Comparison of ENCODE assay signal across 24 cellular contexts in the genomic region with DNA sequence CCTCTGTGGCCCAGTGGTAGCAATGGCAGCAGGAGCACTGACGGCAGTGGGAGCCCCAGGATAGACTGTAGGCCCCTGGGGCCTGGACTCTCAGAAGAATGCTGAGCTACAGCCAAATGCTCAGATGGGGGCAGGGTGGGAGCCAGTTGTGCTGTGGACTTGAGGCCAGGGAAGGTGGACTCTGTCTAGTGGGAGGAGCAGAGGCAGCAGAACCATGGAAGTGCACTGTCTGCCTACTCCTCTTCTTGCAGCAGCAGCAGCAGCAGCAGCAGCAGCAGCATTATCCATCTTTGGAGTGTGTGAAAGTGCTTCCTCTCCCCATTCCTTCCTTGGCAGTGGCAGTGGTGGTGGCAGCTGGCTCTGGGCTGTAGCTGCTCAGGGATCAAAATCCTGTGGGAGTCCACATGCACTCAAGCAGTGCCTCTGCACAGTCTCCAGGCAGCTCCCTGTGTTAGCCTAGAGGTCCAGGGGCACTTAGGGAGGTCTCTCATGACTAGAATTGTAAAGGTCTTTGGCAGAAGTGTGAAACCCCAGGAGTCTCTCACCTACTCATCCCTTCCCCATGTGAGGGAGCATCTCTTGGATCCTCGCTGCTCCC.
DNase-seq lines count a peak whose midpoint lies in the region; ATAC-seq and TF ChIP-seq lines count a peak whose summit lies in the region.
"Had no signal": no experiment of that assay in that cellular context is flagged by ENCODE, and none has a peak within 500 bp of the region (broad histone marks: within the 10 kb centered on the region; RNA-seq: fewer than 3 reads in every experiment).

No MANE protein-coding gene starts in this region.

- H3K4me1 Mint-ChIP-seq in glutamatergic neuron (ENCODE audit: low read depth, unreplicated experiment), result peaks cover 7% of the 10 kb centered on the region
- H3K4me1 Mint-ChIP-seq: activated naive CD8-positive, alpha-beta T cell treated with anti-CD3 and anti-CD28 coated beads for 36 hours; neural crest cell had no signal

- no peaks in the 10 kb centered on the region for H3K27me3 ChIP-seq in BE2C
- H3K27me3 ChIP-seq: BLaER1, heart left ventricle, stomach, tibial artery had no signal

- no peaks in the 10 kb centered on the region for H3K9me3 ChIP-seq in BE2C
- H3K9me3 ChIP-seq: BLaER1, heart left ventricle, stomach, tibial artery had no signal

- no peak for TF ChIP-seq CTCF in BE2C (IDR thresholded peaks at IDR 0.05; ENCODE audit: low read depth, low read length)
- no peak for TF ChIP-seq CTCF in glutamatergic neuron (IDR thresholded peaks at IDR 0.05; ENCODE audit: partially characterized antibody, unreplicated experiment)

- H3K4me3 ChIP-seq in BE2C (ENCODE audit: low read depth, low read length), result no peak overlapping the region
- H3K4me3 ChIP-seq: BLaER1, coronary artery, heart left ventricle, stomach, tibial artery had no signal

- ATAC-seq in GM18873 (IDR thresholded peaks at IDR 0.05; ENCODE audit: low FRiP score, unreplicated experiment), result no peak
- ATAC-seq: activated CD8-positive, alpha-beta T cell treated with anti-CD3 and anti-CD28 coated beads, Interleukin-2, amount 10 ng/mL, durations not matched to agents 7 days and 5 days; effector memory CD8-positive, alpha-beta T cell had no signal

- no peaks in the 10 kb centered on the region for H3K27me3 Mint-ChIP-seq in glutamatergic neuron (ENCODE audit: unreplicated experiment)
- H3K27me3 Mint-ChIP-seq: activated naive CD8-positive, alpha-beta T cell treated with anti-CD3 and anti-CD28 coated beads for 36 hours; effector memory CD8-positive, alpha-beta T cell; progenitor cell of endocrine pancreas had no signal

- intact Hi-C loops in posterior vena cava (cut with DNase I), result no loop called here

- H3K36me3 ChIP-seq in BE2C, result no peaks in the 10 kb centered on the region
- H3K36me3 ChIP-seq: BLaER1, heart left ventricle, stomach, tibial artery had no signal

- H3K9me3 Mint-ChIP-seq in glutamatergic neuron (ENCODE audit: unreplicated experiment), result peaks cover 4% of the 10 kb centered on the region
- H3K9me3 Mint-ChIP-seq: effector memory CD8-positive, alpha-beta T cell had no signal

- no peaks in the 10 kb centered on the region for H3K36me3 Mint-ChIP-seq in glutamatergic neuron (ENCODE audit: unreplicated experiment)
- H3K36me3 Mint-ChIP-seq: activated naive CD8-positive, alpha-beta T cell treated with anti-CD3 and anti-CD28 coated beads for 36 hours had no signal

- no peak overlapping the region for H3K4me3 Mint-ChIP-seq in glutamatergic neuron (ENCODE audit: unreplicated experiment)
- H3K4me3 Mint-ChIP-seq: activated CD8-positive, alpha-beta T cell treated with anti-CD3 and anti-CD28 coated beads, Interleukin-2, amount 10 ng/mL, durations not matched to agents 7 days and 5 days; activated naive CD8-positive, alpha-beta T cell treated with anti-CD3 and anti-CD28 coated beads for 36 hours; effector memory CD8-positive, alpha-beta T cell; neural crest cell had no signal

- DNase-seq in BE2C (peak; percentile 28), NCI-H2171 treated with DMSO at 0.1 percent for 48 hours (lab: John Stamatoyannopoulos, UW) (peak; percentile 56), glutamatergic neuron (peak; percentile 52), posterior vena cava (ENCODE audit: low spot score) (peak; percentile 51), DMS53 (lab: John Stamatoyannopoulos, UW) (no peak), NCI-H146 treated with DMSO at 0.1 percent for 48 hours (lab: John Stamatoyannopoulos, UW; ENCODE audit: unreplicated experiment) (no peak)
- DNase-seq: activated CD4-positive, alpha-beta T cell treated with anti-CD3 and anti-CD28 coated beads for 1 hour; activated CD8-positive, alpha-beta T cell treated with anti-CD3 and anti-CD28 coated beads, Interleukin-2, amount 10 ng/mL, durations not matched to agents 7 days and 5 days; activated naive CD8-positive, alpha-beta T cell treated with anti-CD3 and anti-CD28 coated beads for 36 hours; activated T-cell treated with anti-CD3 and anti-CD28 coated beads for 4 hours; DND-41; effector memory CD8-positive, alpha-beta T cell; mammary epithelial cell; NCI-H1436 treated with DMSO at 0.1 percent for 48 hours; NCI-H2107; NCI-H510A treated with DMSO at 0.1 percent for 48 hours; stomach; tibial artery had no signal

- H3K27ac Mint-ChIP-seq in glutamatergic neuron (ENCODE audit: unreplicated experiment), result peak overlapping the region; percentile 67
- H3K27ac Mint-ChIP-seq: activated CD8-positive, alpha-beta T cell treated with anti-CD3 and anti-CD28 coated beads, Interleukin-2, amount 10 ng/mL, durations not matched to agents 7 days and 5 days; activated naive CD8-positive, alpha-beta T cell treated with anti-CD3 and anti-CD28 coated beads for 36 hours; effector memory CD8-positive, alpha-beta T cell; progenitor cell of endocrine pancreas had no signal

- no peaks in the 10 kb centered on the region for H3K4me1 ChIP-seq in BE2C
- H3K4me1 ChIP-seq: BLaER1, heart left ventricle, stomach, tibial artery had no signal

Comparison
In these comparisons a context has a peak if more than half of its experiments do, and no peak if none do; other contexts are left out.
1. DNase-seq: peak in BE2C (single experiment), NCI-H2171 treated with DMSO at 0.1 percent for 48 hours (single experiment), glutamatergic neuron (single experiment) and posterior vena cava (single experiment); none in DMS53 (single experiment) and NCI-H146 treated with DMSO at 0.1 percent for 48 hours (single experiment).